8 cellular contexts compared by ENCODE assay signal in genomic region chr5:145856285-145856818, GRCh38. TPM values are rescaled to one million over a fixed set of nuclear protein-coding genes. Genes with fewer than 3 reads are reported as not detected.
DNase-seq lines count a peak whose midpoint lies in the region; ATAC-seq and TF ChIP-seq lines count a peak whose summit lies in the region.

No MANE protein-coding gene starts in this region.

- H3K4me1 ChIP-seq in duodenal mucosa (ENCODE audit: control insufficient read depth in 1 of 2, insufficient read depth in 2 of 2, low read length in 2 of 2) (peaks cover 39 to 40% of the 10 kb centered on the region in 2 donors), lower lobe of right lung (peaks cover 15% of the 10 kb centered on the region), PC-3 (ENCODE audit: insufficient read depth, low read length) (peaks cover 24% of the 10 kb centered on the region)

- BruUV-seq in PC-3 (replicated peaks; lab: Mats Ljungman, UMichigan), result no TSS peak

- H3K9me2 ChIP-seq in PC-3 (replicated peaks; ENCODE audit: low read length), result no peaks in the 10 kb centered on the region

- POLR2A ChIA-PET in PC-3 (lab: Charles Lee; ENCODE audit: unreplicated experiment), result no interaction called here

- no peak overlapping the region for H3K27ac ChIP-seq in duodenal mucosa (ENCODE audit: low read depth, low read length)
- H3K27ac ChIP-seq in lower lobe of right lung, result peak overlapping the region; percentile 16
- no peak overlapping the region for H3K27ac ChIP-seq in PC-3 (ENCODE audit: low read length)

- TF ChIP-seq CTCF in lower lobe of right lung (IDR thresholded peaks at IDR 0.05) (no peak), PC-3 (conservative IDR thresholded peaks at IDR 0.05; ENCODE audit: low read depth, low read length) (no peak)

- intact Hi-C loops in lower lobe of right lung (cut with DNase I), result no loop called here
- intact Hi-C loops in PC-3 (cut with micrococcal nuclease), result no loop called here

- peak; percentile 41 for DNase-seq in CD1c-positive myeloid dendritic cell (ENCODE audit: extremely low spot score)
- DNase-seq in HT-29 (ENCODE audit: low spot score), result peak; percentile 82
- DNase-seq in lower lobe of right lung, result peak; percentile 58
- DNase-seq in stimulated activated CD8-positive, alpha-beta memory T cell treated with anti-CD3 and anti-CD28 coated beads, Interleukin-4, amount 100 ng/mL, for 48 hours, result peak; percentile 54
- DNase-seq in NK-92 treated with Interleukin-12 subunit alpha and Interleukin-12 subunit beta, amount 100 ng/mL, for 24 hours (lab: John Stamatoyannopoulos, UW), result no peak
- DNase-seq in PC-3, result no peak

- CTCF ChIA-PET in PC-3 (lab: Charles Lee), result no interaction called here

- H3K4me3 ChIP-seq in duodenal mucosa (ENCODE audit: low read depth in 1 of 2, low read length in 2 of 2) (peak overlapping the region; percentile 48), lower lobe of right lung (peak overlapping the region; percentile 46), PC-3 (ENCODE audit: low read length) (no peak overlapping the region)

- no peak overlapping the region for H3K4me2 ChIP-seq in PC-3 (ENCODE audit: low read length)

- no peaks in the 10 kb centered on the region for H4K20me1 ChIP-seq in PC-3 (ENCODE audit: low read length)

- H3K79me2 ChIP-seq in PC-3 (ENCODE audit: low read length), result no peaks in the 10 kb centered on the region

- no peak overlapping the region for H3K9ac ChIP-seq in duodenal mucosa (ENCODE audit: low read depth in 1 of 2, low read length in 2 of 2)
- H3K9ac ChIP-seq in PC-3 (ENCODE audit: low read length), result no peak overlapping the region

- H2AFZ ChIP-seq in PC-3 (ENCODE audit: low read length), result no peak overlapping the region

- peak; percentile 62 to 71 for ATAC-seq in lower lobe of right lung
- no peak for ATAC-seq in PC-3
- no peak for ATAC-seq in GM21390 (IDR thresholded peaks at IDR 0.05; ENCODE audit: unreplicated experiment)

- H3F3A ChIP-seq in PC-3 (ENCODE audit: low read length, unreplicated experiment), result no peaks in the 10 kb centered on the region

- no peaks in the 10 kb centered on the region for H3K9me3 ChIP-seq in duodenal mucosa (ENCODE audit: control insufficient read depth in 1 of 2, low read length in 2 of 2)
- H3K9me3 ChIP-seq in lower lobe of right lung, result no peaks in the 10 kb centered on the region
- H3K9me3 ChIP-seq in PC-3 (ENCODE audit: low read length), result no peaks in the 10 kb centered on the region

- H3K27me3 ChIP-seq in duodenal mucosa (ENCODE audit: control insufficient read depth in 1 of 2, insufficient read depth in 2 of 2, low read length in 2 of 2), result no peaks in the 10 kb centered on the region
- H3K27me3 ChIP-seq in lower lobe of right lung (ENCODE audit: low read depth), result no peaks in the 10 kb centered on the region
- no peaks in the 10 kb centered on the region for H3K27me3 ChIP-seq in PC-3 (ENCODE audit: low read length)

- H3K36me3 ChIP-seq in duodenal mucosa (ENCODE audit: control insufficient read depth in 1 of 2, insufficient read depth in 2 of 2, low read length in 2 of 2) (no peaks in the 10 kb centered on the region), lower lobe of right lung (no peaks in the 10 kb centered on the region), PC-3 (ENCODE audit: low read depth, low read length) (no peaks in the 10 kb centered on the region)

RNA-seq across cellular contexts. Expression of gene GRXCR2, which starts 16.5 kb away (rescaled TPM):
- total RNA-seq in HT-29 (2014; rRNA removed; shearing (Covaris generic)), result not detected in 2 replicates
- total RNA-seq in lower lobe of right lung, result not detected
- not detected in 2 replicates for total RNA-seq in PC-3 (2014; rRNA removed)

RNA-seq across cellular contexts. Expression of gene PRELID2, which starts 21.2 kb away (rescaled TPM):
- 49.7 and 55.9 TPM in 2 replicates for total RNA-seq in HT-29 (2014; rRNA removed; shearing (Covaris generic))
- total RNA-seq in lower lobe of right lung, result 10.2 TPM
- 23.7 and 33.2 TPM in 2 replicates for total RNA-seq in PC-3 (2014; rRNA removed)

Comparison
In these comparisons a context has a peak if more than half of its experiments do, and no peak if none do; other contexts are left out.
1. DNase-seq: peak in CD1c-positive myeloid dendritic cell (single experiment), HT-29 (single experiment), lower lobe of right lung (single experiment) and stimulated activated CD8-positive, alpha-beta memory T cell treated with anti-CD3 and anti-CD28 coated beads, Interleukin-4, amount 100 ng/mL, for 48 hours (single experiment); none in NK-92 treated with Interleukin-12 subunit alpha and Interleukin-12 subunit beta, amount 100 ng/mL, for 24 hours (single experiment) and PC-3 (single experiment).
2. ATAC-seq: peak in lower lobe of right lung (2 of 2); none in PC-3 (single experiment) and GM21390 (single experiment).